ENCODE assay signal across 1 cellular context in genomic region chr2:68251855-68252406, GRCh38.
A peak's percentile ranks its signal among the peaks of the same experiment; 100 is the strongest.
TF ChIP-seq lines count a peak whose summit lies in the region.

No MANE protein-coding gene starts in this region.

TF ChIP-seq in H1, 55 proteins besides CTCF, POLR2A, EP300 and RAD21:
- no peak for TF ChIP-seq SP4 (IDR thresholded peaks at IDR 0.05; ENCODE audit: low read length)
- no peak for TF ChIP-seq SRF (IDR thresholded peaks at IDR 0.05; ENCODE audit: low read depth, low read length)
- TF ChIP-seq, protein P1, sequence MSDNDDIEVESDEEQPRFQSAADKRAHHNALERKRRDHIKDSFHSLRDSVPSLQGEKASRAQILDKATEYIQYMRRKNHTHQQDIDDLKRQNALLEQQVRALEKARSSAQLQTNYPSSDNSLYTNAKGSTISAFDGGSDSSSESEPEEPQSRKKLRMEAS (IDR thresholded peaks at IDR 0.05), result no peak
- TF ChIP-seq KDM4A (IDR thresholded peaks at IDR 0.05; ENCODE audit: low read depth, low read length, severe bottlenecking), result peak; percentile 7
- TF ChIP-seq GTF2F1 (IDR thresholded peaks at IDR 0.05; ENCODE audit: borderline replicate concordance, low read depth, low read length), result no peak
- no peak for TF ChIP-seq CHD1 (IDR thresholded peaks at IDR 0.05; ENCODE audit: low read depth, low read length)
- TF ChIP-seq SAP30 (IDR thresholded peaks at IDR 0.05; ENCODE audit: insufficient read depth, insufficient replicate concordance, low read length), result no peak
- no peak for TF ChIP-seq RFX5 (IDR thresholded peaks at IDR 0.05; ENCODE audit: borderline replicate concordance, low read depth, low read length)
- TF ChIP-seq CBX8 (IDR thresholded peaks at IDR 0.05; ENCODE audit: borderline replicate concordance, low read depth, low read length), result no peak
- TF ChIP-seq RBBP5 (IDR thresholded peaks at IDR 0.05; ENCODE audit: borderline replicate concordance, low read depth, low read length), result 0 out of 2 replicates have a peak, but pooled peaks have one; percentile 11
- no peak for TF ChIP-seq SP2 (IDR thresholded peaks at IDR 0.05; ENCODE audit: low read length)
- TF ChIP-seq GABPA (IDR thresholded peaks at IDR 0.05; ENCODE audit: borderline replicate concordance, insufficient read depth, low read length), result no peak
- no peak for TF ChIP-seq JUN (IDR thresholded peaks at IDR 0.05; ENCODE audit: low read depth, low read length)
- no peak for TF ChIP-seq YY1 (IDR thresholded peaks at IDR 0.05; ENCODE audit: low read depth, low read length)
- TF ChIP-seq CREB1 (IDR thresholded peaks at IDR 0.05), result no peak
- TF ChIP-seq POU5F1 (IDR thresholded peaks at IDR 0.05; ENCODE audit: low read depth, low read length), result no peak
- TF ChIP-seq TAF1 (IDR thresholded peaks at IDR 0.05; ENCODE audit: low read depth, low read length), result no peak
- 0 out of 4 replicates have a peak, but pooled peaks of 1 of the 2 experiments have one; percentile 4 for TF ChIP-seq SIN3A (conservative IDR thresholded peaks at IDR 0.05 in 1 of 2, IDR thresholded peaks at IDR 0.05 in 1 of 2; ENCODE audit: low read depth in 1 of 2, low read length in 2 of 2)
TF ChIP-seq in H1: peak in this region for 3.
